ENCODE assay signal across 14 cellular contexts in the genomic region with DNA sequence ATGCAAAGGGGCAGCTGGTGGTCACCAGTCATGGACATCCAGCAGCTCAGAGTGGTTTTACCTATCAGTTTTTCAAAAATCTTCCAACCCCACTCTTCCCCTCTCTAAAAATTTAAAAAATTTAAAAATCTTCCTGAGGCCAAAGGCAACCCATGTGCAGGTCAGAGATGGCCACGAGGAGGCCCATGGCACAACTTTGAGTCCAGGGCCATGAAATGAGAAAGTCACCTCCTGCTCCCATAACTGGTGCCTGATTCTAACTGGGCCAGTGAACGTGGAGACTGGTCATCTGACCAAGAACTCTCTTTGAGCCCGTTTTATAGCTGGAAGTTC.
DNase-seq lines count a peak whose midpoint lies in the region; ATAC-seq and TF ChIP-seq lines count a peak whose summit lies in the region.
"Had no signal": no experiment of that assay in that cellular context is flagged by ENCODE, and none has a peak within 500 bp of the region (broad histone marks: within the 10 kb centered on the region; RNA-seq: fewer than 3 reads in every experiment).

No MANE protein-coding gene starts in this region.

- no peaks in the 10 kb centered on the region for H4K20me1 ChIP-seq in KMS-11 (ENCODE audit: insufficient read depth)

- H3K27me3 ChIP-seq in CD4-positive, alpha-beta memory T cell (ENCODE audit: insufficient read depth, low read length): no peaks in the 10 kb centered on the region
- no peaks in the 10 kb centered on the region for H3K27me3 ChIP-seq in KMS-11 (ENCODE audit: insufficient read depth, low read depth)
- H3K27me3 ChIP-seq in colonic mucosa: no peaks in the 10 kb centered on the region
- H3K27me3 ChIP-seq in rectal smooth muscle tissue (ENCODE audit: control insufficient read depth, insufficient read depth, low read length): no peaks in the 10 kb centered on the region
- H3K27me3 ChIP-seq: testis had no signal

- peak overlapping the region; percentile 41 for H3K27ac ChIP-seq in CD4-positive, alpha-beta memory T cell (ENCODE audit: low read depth, low read length)
- H3K27ac ChIP-seq in KMS-11: peak overlapping the region; percentile 53
- H3K27ac ChIP-seq in colonic mucosa: peak overlapping the region; percentile 86
- H3K27ac ChIP-seq in rectal smooth muscle tissue (ENCODE audit: low read depth, low read length): peak overlapping the region; percentile 90
- H3K27ac ChIP-seq: RWPE1 had no signal

- peak overlapping the region in 6 of 7 donors; percentile 73 to 97 (median 92) for H3K27ac Mint-ChIP-seq in CD4-positive, alpha-beta memory T cell
- H3K27ac Mint-ChIP-seq: mesothelial cell of epicardium had no signal

- peak overlapping the region; percentile 71; the same call in 1 of the 2 replicates for H3K4me2 ChIP-seq in KMS-11

- CTCF ChIA-PET in CD4-positive, alpha-beta memory T cell (lab: Charles Lee; ENCODE audit: partially characterized antibody): interaction anchor here (0.8 to 3.7 kb wide), 7 partner anchors 13 to 130 kb away, joined by 3 to 14 read pairs (median 5); no protein-coding TSS in a partner anchor

- H3K36me3 Mint-ChIP-seq in CD4-positive, alpha-beta memory T cell: peaks cover 0 to 16% of the 10 kb centered on the region in 2 donors
- H3K36me3 Mint-ChIP-seq: mesothelial cell of epicardium had no signal

- TF ChIP-seq CTCF in KMS-11 (conservative IDR thresholded peaks at IDR 0.05; ENCODE audit: low read depth, low read length): no peak
- TF ChIP-seq CTCF in colonic mucosa (IDR thresholded peaks at IDR 0.05): no peak

- H3K4me3 Mint-ChIP-seq in CD4-positive, alpha-beta memory T cell: peak overlapping the region in 5 of 8 donors; percentile 6 to 79 (median 75)
- H3K4me3 Mint-ChIP-seq: mesothelial cell of epicardium had no signal

- POLR2A ChIA-PET in CD4-positive, alpha-beta memory T cell (lab: Charles Lee; ENCODE audit: partially characterized antibody): interaction anchor here (0.9 to 3.2 kb wide), 7 partner anchors 11 to 122 kb away, joined by 3 to 20 read pairs (median 6); no protein-coding TSS in a partner anchor

- no peaks in the 10 kb centered on the region for H3K9me3 ChIP-seq in CD4-positive, alpha-beta memory T cell (ENCODE audit: control insufficient read depth in 1 of 2, low read length in 2 of 2)
- no peaks in the 10 kb centered on the region for H3K9me3 ChIP-seq in colonic mucosa
- H3K9me3 ChIP-seq: testis had no signal

- H2AFZ ChIP-seq in KMS-11 (ENCODE audit: low read depth): no peak overlapping the region

- H3K36me3 ChIP-seq in CD4-positive, alpha-beta memory T cell (ENCODE audit: insufficient read depth, low read length): no peaks in the 10 kb centered on the region
- H3K36me3 ChIP-seq in KMS-11 (ENCODE audit: insufficient read depth) (no peaks in the 10 kb centered on the region), colonic mucosa (no peaks in the 10 kb centered on the region), rectal smooth muscle tissue (ENCODE audit: control insufficient read depth, insufficient read depth, low read length) (no peaks in the 10 kb centered on the region)

- peaks cover 66% of the 10 kb centered on the region for H3K4me1 ChIP-seq in CD4-positive, alpha-beta memory T cell (ENCODE audit: insufficient read depth, low read length)
- H3K4me1 ChIP-seq in KMS-11 (ENCODE audit: low read depth, poor library complexity, severe bottlenecking) (peaks cover 69% of the 10 kb centered on the region), colonic mucosa (peaks cover 10% of the 10 kb centered on the region), rectal smooth muscle tissue (ENCODE audit: control insufficient read depth, insufficient read depth, low read length) (peaks cover 23% of the 10 kb centered on the region)

- H3K9ac ChIP-seq in KMS-11: no peak overlapping the region
- H3K9ac ChIP-seq in colonic mucosa (ENCODE audit: low read depth in 2 of 2, low read length in 2 of 2): peak overlapping the region in 1 of 2 donors; percentile 70
- no peak overlapping the region for H3K9ac ChIP-seq in rectal smooth muscle tissue (ENCODE audit: low read length)

- no peaks in the 10 kb centered on the region for H3K27me3 Mint-ChIP-seq in CD4-positive, alpha-beta memory T cell

- DNase-seq in CD4-positive, alpha-beta memory T cell: no peak
- DNase-seq in colonic mucosa: no peak
- DNase-seq: amygdala, foreskin fibroblast, NCI-H510A treated with DMSO at 0.1 percent for 48 hours had no signal

- H3K4me1 Mint-ChIP-seq in CD4-positive, alpha-beta memory T cell: peaks cover 48 to 84% (median 69%) of the 10 kb centered on the region in 4 donors

- no peaks in the 10 kb centered on the region; the same call in 1 of the 2 replicates for H3K79me2 ChIP-seq in KMS-11 (ENCODE audit: insufficient read depth, low read depth)

- H3K4me3 ChIP-seq in CD4-positive, alpha-beta memory T cell (ENCODE audit: low read length in 2 of 2): no peak overlapping the region
- H3K4me3 ChIP-seq in KMS-11 (IDR thresholded peaks at IDR 0.05; ENCODE audit: insufficient read depth, low read depth, low read length) (no peak overlapping the region), colonic mucosa (no peak overlapping the region), rectal smooth muscle tissue (ENCODE audit: low read length) (no peak overlapping the region)
- H3K4me3 ChIP-seq: testis had no signal

- no peaks in the 10 kb centered on the region for H3K9me3 Mint-ChIP-seq in CD4-positive, alpha-beta memory T cell
- H3K9me3 Mint-ChIP-seq: mesothelial cell of epicardium had no signal

- intact Hi-C loops in CD4-positive, alpha-beta memory T cell (cut with micrococcal nuclease): loop anchor here (10.0 kb wide), 1 partner anchor 48 kb away; no protein-coding TSS in a partner anchor
- intact Hi-C loops in colonic mucosa (cut with DNase I): loop anchor here (5.0 kb wide), 1 partner anchor 121 kb away; no protein-coding TSS in a partner anchor

- no peak for ATAC-seq in GM21367 (IDR thresholded peaks at IDR 0.05; ENCODE audit: unreplicated experiment)
- ATAC-seq in HG02981 (IDR thresholded peaks at IDR 0.05; ENCODE audit: unreplicated experiment): no peak
- no peak for ATAC-seq in esophagus mucosa
- ATAC-seq in HG02571 (IDR thresholded peaks at IDR 0.05; ENCODE audit: unreplicated experiment): no peak
